In genomic region chr1:38025233-38025632, GRCh38 we compare ENCODE assay signal across 16 cellular contexts. TPM values are rescaled to one million over a fixed set of nuclear protein-coding genes. Genes with fewer than 3 reads are reported as not detected.
"Had no signal": no experiment of that assay in that cellular context is flagged by ENCODE, and none has a peak within 500 bp of the region (broad histone marks: within the 10 kb centered on the region; RNA-seq: fewer than 3 reads in every experiment).

No MANE protein-coding gene starts in this region.

- H3K4me2 ChIP-seq: hepatocyte, SK-N-SH had no signal

- H3K27me3 ChIP-seq: hepatocyte had no signal

- H3K27me3 Mint-ChIP-seq: activated CD4-positive, alpha-beta T cell treated with anti-CD3 and anti-CD28 coated beads for 36 hours; brain; type B pancreatic cell had no signal

- H3K9me3 Mint-ChIP-seq: activated naive CD4-positive, alpha-beta T cell treated with anti-CD3 and anti-CD28 coated beads, Interleukin-2, amount 50 U/mL, for 72 hours; brain; mesothelial cell of epicardium; neural crest cell; type B pancreatic cell had no signal

- H3K27ac ChIP-seq: hepatocyte, VCaP had no signal

- H3K9ac ChIP-seq: SK-N-SH had no signal

- H3K27ac Mint-ChIP-seq: activated CD4-positive, alpha-beta T cell treated with anti-CD3 and anti-CD28 coated beads for 36 hours; activated naive CD4-positive, alpha-beta T cell treated with anti-CD3 and anti-CD28 coated beads, Interleukin-2, amount 50 U/mL, for 72 hours; mesothelial cell of epicardium; type B pancreatic cell had no signal

- H3K4me3 ChIP-seq: hepatocyte had no signal

- H3K9me3 ChIP-seq: SK-N-SH had no signal

- H3K4me3 Mint-ChIP-seq: activated CD4-positive, alpha-beta T cell treated with anti-CD3 and anti-CD28 coated beads for 36 hours; brain; mesothelial cell of epicardium; neural crest cell; type B pancreatic cell had no signal

- ATAC-seq: activated CD4-positive, alpha-beta T cell treated with anti-CD3 and anti-CD28 coated beads for 36 hours; activated naive CD4-positive, alpha-beta T cell treated with anti-CD3 and anti-CD28 coated beads, Interleukin-2, amount 50 U/mL, for 72 hours had no signal

- DNase-seq: activated CD4-positive, alpha-beta T cell treated with anti-CD3 and anti-CD28 coated beads for 36 hours; activated effector memory CD4-positive, alpha-beta T cell treated with Interleukin-2 at 50 U/mL for 16 hours; activated T-cell treated with anti-CD3 and anti-CD28 coated beads for 4 hours; amygdala; cerebellar nuclear complex; kidney glomerular epithelial cell; SK-N-SH; T-helper 1 cell had no signal

RNA-seq across cellular contexts. Expression of gene POU3F1, which starts 21.4 kb away (rescaled TPM):
- total RNA-seq: activated naive CD4-positive, alpha-beta T cell treated with anti-CD3 and anti-CD28 coated beads, Interleukin-2, amount 50 U/mL, for 72 hours; hepatocyte; liver had no signal
- polyA plus RNA-seq: liver, SK-N-SH had no signal
